In genomic region chr5:168031614-168032013, GRCh38 we compare ENCODE assay signal across 33 cellular contexts.
DNase-seq lines count a peak whose midpoint lies in the region; ATAC-seq, FAIRE-seq and TF ChIP-seq lines count a peak whose summit lies in the region.
"Had no signal": no experiment of that assay in that cellular context is flagged by ENCODE, and none has a peak within 500 bp of the region (broad histone marks: within the 10 kb centered on the region; RNA-seq: fewer than 3 reads in every experiment).

No MANE protein-coding gene starts in this region.

- H4K20me1 ChIP-seq in HepG2 (ENCODE audit: insufficient read depth, low read length), result no peaks in the 10 kb centered on the region
- H4K20me1 ChIP-seq: BLaER1; BLaER1 treated with 17β-estradiol and CSF1 and Interleukin-3, amounts not matched to agents 10 nM and 100 nM had no signal

- TF ChIP-seq EP300 in HepG2 (IDR thresholded peaks at IDR 0.05; ENCODE audit: low read depth in 2 of 2, low read length in 2 of 2), result no peak
- no peak for TF ChIP-seq EP300 in HepG2 (CRISPR knock-in tag; IDR thresholded peaks at IDR 0.05; ENCODE audit: borderline replicate concordance)

- H3K27ac ChIP-seq in HepG2 (ENCODE audit: extremely low read length, insufficient read depth, low read length) (no peak overlapping the region), right lobe of liver (no peak overlapping the region)
- H3K27ac ChIP-seq: 22Rv1; A549; BLaER1; BLaER1 treated with 17β-estradiol and CSF1 and Interleukin-3, amounts not matched to agents 10 nM and 100 nM; C4-2B had no signal

- H3K4me1 Mint-ChIP-seq in progenitor cell of endocrine pancreas (ENCODE audit: low read depth), result no peaks in the 10 kb centered on the region
- H3K4me1 Mint-ChIP-seq: B cell; CD14-positive monocyte; CD4-positive, alpha-beta memory T cell; CD4-positive, CD25-positive, alpha-beta regulatory T cell; CD8-positive, alpha-beta memory T cell had no signal

- intact Hi-C loops in HepG2 (cut with micrococcal nuclease; ENCODE audit: unreplicated experiment) (no loop called here), right lobe of liver (cut with DNase I) (no loop called here)

- no peaks in the 10 kb centered on the region for H3K36me3 Mint-ChIP-seq in progenitor cell of endocrine pancreas (ENCODE audit: insufficient read depth)
- H3K36me3 Mint-ChIP-seq: CD14-positive monocyte; CD4-positive, alpha-beta memory T cell; CD4-positive, CD25-positive, alpha-beta regulatory T cell; CD8-positive, alpha-beta T cell had no signal

- no peak overlapping the region for H3K9ac ChIP-seq in HepG2 (ENCODE audit: insufficient read depth, low read depth, low read length)
- H3K9ac ChIP-seq: BLaER1; BLaER1 treated with 17β-estradiol and CSF1 and Interleukin-3, amounts not matched to agents 10 nM and 100 nM had no signal

- no peaks in the 10 kb centered on the region for H3K9me3 Mint-ChIP-seq in progenitor cell of endocrine pancreas (ENCODE audit: low read depth)
- H3K9me3 Mint-ChIP-seq: CD4-positive, alpha-beta T cell had no signal

- CTCF ChIA-PET in HepG2 (lab: Yijun Ruan, JAX; ENCODE audit: low intra/inter-chr PET ratio, low total read pairs), result no interaction called here

- H3K4me3 ChIP-seq in HepG2 (replicated peaks in 1 of 3; ENCODE audit: insufficient read depth in 1 of 3, low read depth in 2 of 3, low read length in 3 of 3) (no peak overlapping the region), right lobe of liver (no peak overlapping the region)
- H3K4me3 ChIP-seq: A549; BLaER1; BLaER1 treated with 17β-estradiol and CSF1 and Interleukin-3, amounts not matched to agents 10 nM and 100 nM had no signal

- no peak overlapping the region for H3K4me3 Mint-ChIP-seq in progenitor cell of endocrine pancreas (ENCODE audit: low read depth)
- H3K4me3 Mint-ChIP-seq: B cell; CD14-positive monocyte; CD4-positive, alpha-beta memory T cell; CD4-positive, alpha-beta T cell; CD4-positive, CD25-positive, alpha-beta regulatory T cell; CD8-positive, alpha-beta memory T cell; CD8-positive, alpha-beta T cell had no signal

- no peaks in the 10 kb centered on the region for H3K79me2 ChIP-seq in HepG2 (ENCODE audit: insufficient read depth, low read length)

- no peak for ATAC-seq in HepG2
- ATAC-seq in right lobe of liver, result no peak
- ATAC-seq: A549; CD8-positive, alpha-beta T cell had no signal

- in situ Hi-C loops in HepG2 (cut with HindIII; ENCODE audit: extremely low pct_ligation_motif_present, low pct_unique_long_range_greater_than_20kb), result no loop called here

- 2% methylated on average over 1 of the region's 1 CpG for WGBS in HepG2 (ENCODE audit: low lambda C conversion rate)
- 50% methylated on average over 1 of the region's 1 CpG for WGBS in right lobe of liver (ENCODE audit: insufficient coverage, low coverage, low lambda C conversion rate, missing lambda C conversion rate)

- H3K4me1 ChIP-seq in HepG2 (ENCODE audit: insufficient read depth, low read length) (no peaks in the 10 kb centered on the region), right lobe of liver (no peaks in the 10 kb centered on the region)
- H3K4me1 ChIP-seq: A549; BE2C; BLaER1; BLaER1 treated with 17β-estradiol and CSF1 and Interleukin-3, amounts not matched to agents 10 nM and 100 nM; Caco-2 had no signal

- H3K9me3 ChIP-seq in HepG2 (ENCODE audit: low read length) (no peaks in the 10 kb centered on the region), right lobe of liver (no peaks in the 10 kb centered on the region)
- H3K9me3 ChIP-seq: BE2C, Caco-2 had no signal

- peaks cover 23% of the 10 kb centered on the region for H3K27me3 Mint-ChIP-seq in progenitor cell of endocrine pancreas
- H3K27me3 Mint-ChIP-seq: CD4-positive, alpha-beta memory T cell; CD4-positive, alpha-beta T cell had no signal

- no peaks in the 10 kb centered on the region; a peak in 1 of 5 replicates for H3K27me3 ChIP-seq in HepG2 (ENCODE audit: control insufficient read depth in 1 of 2, insufficient read depth in 2 of 2, low read length in 2 of 2)
- H3K27me3 ChIP-seq in right lobe of liver, result no peaks in the 10 kb centered on the region
- H3K27me3 ChIP-seq: BLaER1; BLaER1 treated with 17β-estradiol and CSF1 and Interleukin-3, amounts not matched to agents 10 nM and 100 nM had no signal

- TF ChIP-seq RAD21 in HepG2 (CRISPR knock-in tag; IDR thresholded peaks at IDR 0.05), result no peak

- no TSS peak for BruUV-seq in HepG2 (replicated peaks; lab: Mats Ljungman, UMichigan)

- DNase-seq in HepG2 (ENCODE audit: low spot score) (no peak), right lobe of liver (no peak), progenitor cell of endocrine pancreas (ENCODE audit: low spot score, unreplicated experiment) (no peak), GOT3 (lab: John Stamatoyannopoulos, UW) (no peak)
- DNase-seq: 8988T; ACHN; AML-193; BE2C; C1 segment of cervical spinal cord; Caco-2; Calu3; CD4-positive, alpha-beta memory T cell; CD4-positive, alpha-beta T cell; CD4-positive, CD25-positive, alpha-beta regulatory T cell; CD8-positive, alpha-beta memory T cell; CD8-positive, alpha-beta T cell; COR-L47; DMS 273 treated with DMSO at 0.1 percent for 48 hours; DMS153; DMS53; DMS79; DMS79 treated with DMSO at 0.1 percent for 48 hours; DND-41; EL had no signal

- no peaks in the 10 kb centered on the region for H3K36me3 ChIP-seq in HepG2 (replicated peaks in 1 of 2; ENCODE audit: control insufficient read depth in 1 of 2, insufficient read depth in 2 of 2, low read length in 2 of 2)
- no peaks in the 10 kb centered on the region for H3K36me3 ChIP-seq in right lobe of liver
- H3K36me3 ChIP-seq: BE2C had no signal

- TF ChIP-seq CTCF in HepG2 (CRISPR knock-in tag; IDR thresholded peaks at IDR 0.05) (no peak), right lobe of liver (IDR thresholded peaks at IDR 0.05) (no peak), progenitor cell of endocrine pancreas (IDR thresholded peaks at IDR 0.05; ENCODE audit: unreplicated experiment) (no peak)

- H3K27ac Mint-ChIP-seq in progenitor cell of endocrine pancreas, result peak overlapping the region; percentile 27
- H3K27ac Mint-ChIP-seq: B cell; CD14-positive monocyte; CD4-positive, alpha-beta memory T cell; CD4-positive, alpha-beta T cell; CD4-positive, CD25-positive, alpha-beta regulatory T cell; CD8-positive, alpha-beta memory T cell; CD8-positive, alpha-beta T cell had no signal

- FAIRE-seq in HepG2 (lab: Jason Lieb, UNC), result no peak
- FAIRE-seq: A204.1, A549, D721Med had no signal

- TF ChIP-seq POLR2A in HepG2 (IDR thresholded peaks at IDR 0.05; ENCODE audit: insufficient read depth in 1 of 2, low read depth in 2 of 2, low read length in 2 of 2) (no peak), right lobe of liver (IDR thresholded peaks at IDR 0.05) (no peak)

- POLR2A ChIA-PET in HepG2 (lab: Yijun Ruan, JAX), result no interaction called here

- H2AFZ ChIP-seq in HepG2 (ENCODE audit: low read length), result no peak overlapping the region

- no peak overlapping the region for H3K4me2 ChIP-seq in HepG2 (ENCODE audit: low read depth, low read length)
- H3K4me2 ChIP-seq: A549; BLaER1; BLaER1 treated with 17β-estradiol and CSF1 and Interleukin-3, amounts not matched to agents 10 nM and 100 nM had no signal

TF ChIP-seq in HepG2, 621 proteins besides CTCF, POLR2A, EP300 and RAD21:
- TF ChIP-seq HNRNPK (IDR thresholded peaks at IDR 0.05; ENCODE audit: low read depth, low read length, poor library complexity, severe bottlenecking), result peak; percentile 88
- peak; percentile 58 for TF ChIP-seq PCBP2 (optimal IDR thresholded peaks at IDR 0.05; ENCODE audit: low read depth, low read length, poor library complexity, severe bottlenecking)
- TF ChIP-seq PCBP1 (IDR thresholded peaks at IDR 0.05; ENCODE audit: borderline replicate concordance, low read depth, low read length), result 0 out of 2 replicates have a peak, but pooled peaks have one; percentile 60
- TF ChIP-seq ETV5 (CRISPR knock-in tag; IDR thresholded peaks at IDR 0.05; ENCODE audit: borderline replicate concordance), result no peak
- no peak for TF ChIP-seq U2AF2 (IDR thresholded peaks at IDR 0.05; ENCODE audit: low read depth, low read length)
